In genomic region chr9:16458696-16459420, GRCh38 we compare ENCODE assay signal across 11 cellular contexts.
DNase-seq lines count a peak whose midpoint lies in the region; ATAC-seq, FAIRE-seq and TF ChIP-seq lines count a peak whose summit lies in the region.
"Had no signal": no experiment of that assay in that cellular context is flagged by ENCODE, and none has a peak within 500 bp of the region (broad histone marks: within the 10 kb centered on the region; RNA-seq: fewer than 3 reads in every experiment).

No MANE protein-coding gene starts in this region.

- H3K4me2 ChIP-seq in OCI-LY1 (ENCODE audit: low read length) (no peak overlapping the region), hepatocyte (no peak overlapping the region)

- peak; percentile 91 for FAIRE-seq in H54 (lab: Jason Lieb, UNC)

- H3K27me3 ChIP-seq in OCI-LY1 (ENCODE audit: insufficient read depth, low read length) (0 out of 2 replicates have a peak, but pooled peaks cover 3% of the 10 kb centered on the region), hepatocyte (no peaks in the 10 kb centered on the region), gastroesophageal sphincter (no peaks in the 10 kb centered on the region)

- H3K79me2 ChIP-seq in OCI-LY1 (ENCODE audit: insufficient read depth, low read length) (no peaks in the 10 kb centered on the region), hepatocyte (peaks cover 11% of the 10 kb centered on the region)

- no peaks in the 10 kb centered on the region for H3K36me3 Mint-ChIP-seq in progenitor cell of endocrine pancreas (ENCODE audit: insufficient read depth)
- H3K36me3 Mint-ChIP-seq: CD4-positive, CD25-positive, alpha-beta regulatory T cell had no signal

- DNase-seq in ELR (ENCODE audit: low read depth) (peak; percentile 57), H54 (ENCODE audit: insufficient read length, low spot score) (peak; percentile 4), hepatocyte (ENCODE audit: low spot score) (no peak), progenitor cell of endocrine pancreas (ENCODE audit: low spot score, unreplicated experiment) (no peak), NCI-H146 treated with DMSO at 0.1 percent for 48 hours (lab: John Stamatoyannopoulos, UW; ENCODE audit: unreplicated experiment) (no peak), LoVo (ENCODE audit: low spot score) (no peak)
- DNase-seq: amniotic stem cell; CD4-positive, CD25-positive, alpha-beta regulatory T cell; occipital lobe had no signal

- peaks cover 4% of the 10 kb centered on the region for H3K27me3 Mint-ChIP-seq in progenitor cell of endocrine pancreas
- H3K27me3 Mint-ChIP-seq: CD4-positive, CD25-positive, alpha-beta regulatory T cell had no signal

- peaks cover 5% of the 10 kb centered on the region for H3K4me1 Mint-ChIP-seq in progenitor cell of endocrine pancreas (ENCODE audit: low read depth)
- H3K4me1 Mint-ChIP-seq: CD4-positive, CD25-positive, alpha-beta regulatory T cell had no signal

- H3K9me2 ChIP-seq in OCI-LY1 (ENCODE audit: low read depth, low read length), result no peaks in the 10 kb centered on the region
- H3K9me2 ChIP-seq in hepatocyte (replicated peaks; ENCODE audit: insufficient read depth), result no peaks in the 10 kb centered on the region

- 62% methylated on average over 6 of the region's 6 CpGs for WGBS in hepatocyte (ENCODE audit: low lambda C conversion rate, missing lambda C conversion rate)
- WGBS in gastroesophageal sphincter (ENCODE audit: low coverage in 1 of 2), 2 donors, result 40 to 53% methylated on average over 3 to 6 of the region's 6 CpGs

- no peak overlapping the region for H3K27ac Mint-ChIP-seq in progenitor cell of endocrine pancreas
- H3K27ac Mint-ChIP-seq: CD4-positive, CD25-positive, alpha-beta regulatory T cell had no signal

- H3K9me3 ChIP-seq in OCI-LY1 (ENCODE audit: low read length) (no peaks in the 10 kb centered on the region), hepatocyte (ENCODE audit: low read depth) (no peaks in the 10 kb centered on the region), gastroesophageal sphincter (no peaks in the 10 kb centered on the region)

- H3K36me3 ChIP-seq in OCI-LY1 (ENCODE audit: insufficient read depth, low read length) (no peaks in the 10 kb centered on the region), hepatocyte (replicated peaks; ENCODE audit: insufficient read depth, low read depth) (no peaks in the 10 kb centered on the region), gastroesophageal sphincter (no peaks in the 10 kb centered on the region)

- no peaks in the 10 kb centered on the region for H3K9me3 Mint-ChIP-seq in progenitor cell of endocrine pancreas (ENCODE audit: low read depth)

- no peak overlapping the region for H3K4me3 Mint-ChIP-seq in progenitor cell of endocrine pancreas (ENCODE audit: low read depth)
- H3K4me3 Mint-ChIP-seq: CD4-positive, CD25-positive, alpha-beta regulatory T cell had no signal

- TF ChIP-seq POLR2A in H54 (IDR thresholded peaks at IDR 0.05; ENCODE audit: low read depth, low read length) (no peak), gastroesophageal sphincter (IDR thresholded peaks at IDR 0.05) (no peak)

- H2AFZ ChIP-seq in OCI-LY1 (ENCODE audit: low read length) (no peak overlapping the region), hepatocyte (no peak overlapping the region)

- H4K20me1 ChIP-seq in OCI-LY1 (ENCODE audit: insufficient read depth, low read length) (no peaks in the 10 kb centered on the region), hepatocyte (ENCODE audit: insufficient read depth, poor library complexity, severe bottlenecking) (no peaks in the 10 kb centered on the region)

- H3K4me1 ChIP-seq in OCI-LY1 (ENCODE audit: insufficient read depth, low read length, severe bottlenecking) (peaks cover 9% of the 10 kb centered on the region), hepatocyte (ENCODE audit: insufficient read depth) (peaks cover 6% of the 10 kb centered on the region), gastroesophageal sphincter (peaks cover 0 to 46% (median 8%) of the 10 kb centered on the region in 3 donors)

- H3F3A ChIP-seq in OCI-LY1 (ENCODE audit: insufficient read depth, low read length), result no peaks in the 10 kb centered on the region

- ATAC-seq in gastroesophageal sphincter, result no peak

- H3K27ac ChIP-seq in OCI-LY1 (ENCODE audit: low read depth, low read length, poor library complexity, severe bottlenecking) (peak overlapping the region; percentile 49), hepatocyte (peak overlapping the region; percentile 7), gastroesophageal sphincter (no peak overlapping the region)

- H3K4me3 ChIP-seq in OCI-LY1 (ENCODE audit: low read depth, low read length, poor library complexity, severe bottlenecking) (no peak overlapping the region), hepatocyte (no peak overlapping the region), gastroesophageal sphincter (no peak overlapping the region)

- no peak for TF ChIP-seq CTCF in OCI-LY1 (IDR thresholded peaks at IDR 0.05; ENCODE audit: low read length)
- TF ChIP-seq CTCF in hepatocyte (IDR thresholded peaks at IDR 0.05; ENCODE audit: poor library complexity), result no peak
- TF ChIP-seq CTCF in progenitor cell of endocrine pancreas (IDR thresholded peaks at IDR 0.05; ENCODE audit: unreplicated experiment), result no peak
- TF ChIP-seq CTCF in gastroesophageal sphincter (IDR thresholded peaks at IDR 0.05), result no peak

- no peak for TF ChIP-seq EP300 in gastroesophageal sphincter (IDR thresholded peaks at IDR 0.05)

- H3K9ac ChIP-seq in OCI-LY1 (ENCODE audit: low read length), result no peak overlapping the region

Comparison
In these comparisons a context has a peak if more than half of its experiments do, and no peak if none do; other contexts are left out.
1. DNase-seq: peak in ELR (single experiment) and H54 (single experiment); none in hepatocyte (single experiment), progenitor cell of endocrine pancreas (single experiment), NCI-H146 treated with DMSO at 0.1 percent for 48 hours (single experiment) and LoVo (single experiment).
2. H3K27ac ChIP-seq: peak in OCI-LY1 (single experiment) and hepatocyte (single experiment); none in gastroesophageal sphincter (0 of 4).